In genomic region chr12:8231666-8232608, GRCh38 we compare ENCODE assay signal across 8 cellular contexts. TPM values are rescaled to one million over a fixed set of nuclear protein-coding genes. Genes with fewer than 3 reads are reported as not detected.
DNase-seq lines count a peak whose midpoint lies in the region; ATAC-seq and TF ChIP-seq lines count a peak whose summit lies in the region.
"Not testable (repeated sequence)": the region's sequence is repeated elsewhere in the genome, so short reads cannot be mapped to it uniquely, and the experiment has no call there.

No MANE protein-coding gene starts in this region.

- not testable (repeated sequence) for H3K9me3 Mint-ChIP-seq in T-cell

- not testable (repeated sequence) for H3K27ac ChIP-seq in colonic mucosa, gastrocnemius medialis, stomach

- not testable (repeated sequence) for H3K4me3 Mint-ChIP-seq in T-cell

- in situ Hi-C loops in gastrocnemius medialis (cut with MboI; ENCODE audit: low sequenced_read_pairs in 4 of 4): loop anchor here in 3 of 4 donors (25.0 kb wide), 1 partner anchor 120 kb away; the partner anchor contains the start of gene CLEC4A (in 3 of the 3)

- not testable (repeated sequence) for ATAC-seq in T-cell (replicated peaks in 1 of 4); gastrocnemius medialis

- CTCF ChIA-PET in T-cell (lab: Charles Lee): interaction anchor here (0.6 to 2.3 kb wide), 7 partner anchors 122 to 721 kb away, joined by 3 to 12 read pairs (median 4); no protein-coding TSS in a partner anchor

- intact Hi-C loops in colonic mucosa (cut with DNase I): loop anchor here (5.0 kb wide), 1 partner anchor 125 kb away; no protein-coding TSS in a partner anchor
- intact Hi-C loops in gastrocnemius medialis (cut with DNase I; ENCODE audit: low total_unique reads); stomach (cut with DNase I; ENCODE audit: low total_unique reads): not testable (repeated sequence)

- not testable (repeated sequence) for H3K27me3 ChIP-seq in MG63; colonic mucosa; kidney epithelial cell (ENCODE audit: control insufficient read depth, insufficient read depth, low read length); gastrocnemius medialis; stomach

- WGBS in stomach, 5 donors: 37 to 48% (median 41%) methylated on average over 19 to 22 of the region's 22 CpGs

- POLR2A ChIA-PET in T-cell (lab: Charles Lee): interaction anchor here in 1 of 2 donors (0.7 kb wide), 1 partner anchor 148 kb away, joined by 3 read pairs; no protein-coding TSS in a partner anchor

- peak overlapping the region in 1 of 2 donors; percentile 25 for H3K27ac Mint-ChIP-seq in T-cell

- not testable (repeated sequence) for H3K9me3 ChIP-seq in MG63, colonic mucosa, gastrocnemius medialis, stomach

- H3K36me3 Mint-ChIP-seq in T-cell: not testable (repeated sequence)

- H3K4me1 Mint-ChIP-seq in T-cell: peaks cover 8 to 20% (median 12%) of the 10 kb centered on the region in 3 donors

- H3K4me3 ChIP-seq in MG63; colonic mucosa; kidney epithelial cell (ENCODE audit: low read depth, low read length); gastrocnemius medialis; stomach: not testable (repeated sequence)

- H3K36me3 ChIP-seq in MG63: peaks cover 46% of the 10 kb centered on the region
- H3K36me3 ChIP-seq in colonic mucosa; kidney epithelial cell (ENCODE audit: control insufficient read depth, insufficient read depth, low read length); gastrocnemius medialis; stomach: not testable (repeated sequence)

- not testable (repeated sequence) for H3K27me3 Mint-ChIP-seq in T-cell

- H3K9ac ChIP-seq in colonic mucosa (ENCODE audit: low read depth in 2 of 2, low read length in 2 of 2): not testable (repeated sequence)

- TF ChIP-seq EP300 in stomach (IDR thresholded peaks at IDR 0.05): not testable (repeated sequence)

- not testable (repeated sequence) for TF ChIP-seq POLR2A in gastrocnemius medialis (IDR thresholded peaks at IDR 0.05); stomach (IDR thresholded peaks at IDR 0.05)

- DNase-seq in DMS53 treated with DMSO at 0.1 percent for 48 hours (lab: John Stamatoyannopoulos, UW; ENCODE audit: unreplicated experiment) (peak; percentile 49), MG63 (peak; percentile 74), T-cell (peak; percentile 35 to 77 (median 62)), colonic mucosa (peak; percentile 76), stomach (peak; percentile 72)
- DNase-seq in activated T-cell treated with anti-CD3 and anti-CD28 coated beads, Interleukin-2, amount 50 U/mL, for 1 hour: peak; percentile 81
- not testable (repeated sequence) for DNase-seq in kidney epithelial cell (ENCODE audit: low read depth); gastrocnemius medialis

- TF ChIP-seq CTCF in colonic mucosa (IDR thresholded peaks at IDR 0.05): peak; percentile 70
- peak; percentile 67 for TF ChIP-seq CTCF in kidney epithelial cell (IDR thresholded peaks at IDR 0.05; ENCODE audit: insufficient read depth, low read length, poor library complexity, severe bottlenecking)
- peak; percentile 24 to 64 (median 54) for TF ChIP-seq CTCF in gastrocnemius medialis (IDR thresholded peaks at IDR 0.05 in 4 of 5, conservative IDR thresholded peaks at IDR 0.05 in 1 of 5)
- TF ChIP-seq CTCF in stomach (IDR thresholded peaks at IDR 0.05): peak in 4 of 7 experiments; percentile 50 to 72 (median 58)

- H3K4me1 ChIP-seq in colonic mucosa, gastrocnemius medialis: not testable (repeated sequence)
- H3K4me1 ChIP-seq in stomach: peaks cover 0 to 13% (median 3%) of the 10 kb centered on the region in 4 donors

RNA-seq across cellular contexts. Expression of gene FAM90A1, which starts 4.5 kb away (rescaled TPM):
- 0.07 and 0.43 TPM in 2 replicates for total RNA-seq in MG63 (2014; rRNA removed; shearing (Covaris generic); ENCODE audit: low replicate concordance)
- total RNA-seq in T-cell (under 1 TPM in 2 of 5 donors, not detected in 3; 0.40 to 0.54 TPM), colonic mucosa (under 1 TPM in 1 of 2 donors, not detected in 1; 0.42 TPM), kidney epithelial cell (0.63 and 1.1 TPM in 2 replicates), gastrocnemius medialis (not detected), stomach (under 1 TPM in 1 of 5 donors, not detected in 4; 0.89 TPM)
- under 1 TPM in 1 of 3 donors, not detected in 2; 0.45 TPM for polyA plus RNA-seq in stomach
